Comparison of ENCODE assay signal across 13 cellular contexts in genomic region chr2:106825161-106825560, GRCh38.
"Had no signal": no experiment of that assay in that cellular context is flagged by ENCODE, and none has a peak within 500 bp of the region (broad histone marks: within the 10 kb centered on the region; RNA-seq: fewer than 3 reads in every experiment).

No MANE protein-coding gene starts in this region.

- H3K4me3 ChIP-seq: thoracic aorta, vagina had no signal

- ATAC-seq: activated CD4-positive, CD25-positive, alpha-beta regulatory T cell treated with anti-CD3 and anti-CD28 coated beads, Interleukin-2, amount 50 U/mL, for 24 hours; activated CD8-positive, alpha-beta T cell treated with anti-CD3 and anti-CD28 coated beads, Interleukin-2, amount 10 ng/mL, durations not matched to agents 7 days and 5 days; natural killer cell had no signal

- DNase-seq: activated CD4-positive, alpha-beta T cell treated with anti-CD3 and anti-CD28 coated beads, Interleukin-2, amount 50 U/mL, for 1 hour; activated CD8-positive, alpha-beta T cell treated with anti-CD3 and anti-CD28 coated beads, Interleukin-2, amount 10 ng/mL, durations not matched to agents 7 days and 5 days; activated gamma-delta T cell; aorta; cerebellar nuclear complex; cortex of kidney; midbrain; natural killer cell; stimulated activated CD4-positive, alpha-beta T cell treated with anti-CD3 and anti-CD28 coated beads, Interleukin-4, amount 100 ng/mL, for 24 hours; stimulated activated naive CD4-positive, alpha-beta T cell treated with Interleukin-2 at 50 U/mL for 16 hours had no signal
